ENCODE assay signal across 11 cellular contexts in the genomic region with DNA sequence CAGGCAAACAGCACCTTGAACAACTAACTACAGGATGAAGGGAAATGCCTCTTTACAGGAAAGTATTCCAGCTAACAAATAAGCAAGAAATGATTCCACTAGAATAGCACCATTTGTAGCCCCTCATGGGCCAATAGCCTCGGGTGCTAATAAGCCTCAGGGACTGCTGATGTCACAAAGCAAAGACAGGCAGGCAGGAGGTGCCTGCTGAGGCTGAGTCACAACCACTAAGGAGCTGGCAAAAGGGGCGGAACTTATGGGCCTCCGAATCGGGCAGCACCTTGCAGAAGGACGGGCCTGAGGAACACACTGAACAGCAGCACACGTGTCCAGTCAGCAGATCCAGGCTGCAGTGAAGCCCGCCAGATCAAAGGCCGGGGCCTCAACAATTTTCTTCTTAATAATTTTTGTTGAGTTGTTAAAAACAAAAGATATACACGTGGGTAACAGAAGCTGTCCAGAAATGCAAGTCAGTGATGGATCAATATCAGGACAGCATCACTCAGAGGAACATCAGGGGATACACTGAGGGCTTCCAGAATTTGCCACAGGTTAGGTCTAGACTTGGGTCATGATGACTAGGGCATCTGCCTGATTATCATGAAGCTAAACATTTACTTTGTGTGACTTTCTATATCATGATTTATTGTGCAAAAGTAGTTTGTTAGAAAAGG. TPM values are rescaled to one million over a fixed set of nuclear protein-coding genes. Genes with fewer than 3 reads are reported as not detected.
DNase-seq lines count a peak whose midpoint lies in the region; ATAC-seq, FAIRE-seq and TF ChIP-seq lines count a peak whose summit lies in the region.
"Not testable (repeated sequence)": the region's sequence is repeated elsewhere in the genome, so short reads cannot be mapped to it uniquely, and the experiment has no call there.
"Had no signal": no experiment of that assay in that cellular context is flagged by ENCODE, and none has a peak within 500 bp of the region (broad histone marks: within the 10 kb centered on the region; RNA-seq: fewer than 3 reads in every experiment).

No MANE protein-coding gene starts in this region.

- POLR2A ChIA-PET in WTC11 (lab: Charles Lee); K562 (lab: Yijun Ruan, JAX): not testable (repeated sequence)

- not testable (repeated sequence) for TF ChIP-seq CTCF in GM23338 (conservative IDR thresholded peaks at IDR 0.05; ENCODE audit: low read depth in 2 of 2); WTC11 (IDR thresholded peaks at IDR 0.05); K562 (IDR thresholded peaks at IDR 0.05 in 2 of 3, conservative IDR thresholded peaks at IDR 0.05 in 1 of 3; ENCODE audit: insufficient read depth in 2 of 3, low read depth in 1 of 3, low read length in 3 of 3); fibroblast of villous mesenchyme (IDR thresholded peaks at IDR 0.05; ENCODE audit: insufficient read depth, low read depth, low read length); neural progenitor cell (IDR thresholded peaks at IDR 0.05)

- H4K20me1 ChIP-seq in GM23338 (replicated peaks; ENCODE audit: insufficient read depth); K562 (replicated peaks; ENCODE audit: control insufficient read depth, insufficient read depth, low read length); neural progenitor cell (ENCODE audit: low read depth): not testable (repeated sequence)

- not testable (repeated sequence) for H3K9ac ChIP-seq in K562 (ENCODE audit: insufficient read depth in 1 of 2, low read depth in 2 of 2, low read length in 2 of 2); neural progenitor cell

- TF ChIP-seq EP300 in K562 (IDR thresholded peaks at IDR 0.05; ENCODE audit: low read length) = not testable (repeated sequence)

- peaks cover 56% of the 10 kb centered on the region for H3K36me3 Mint-ChIP-seq in GM23338 (ENCODE audit: low read depth)
- H3K36me3 Mint-ChIP-seq in WTC11 = peaks cover 46% of the 10 kb centered on the region
- H3K36me3 Mint-ChIP-seq in immature natural killer cell = peaks cover 10 to 25% (median 24%) of the 10 kb centered on the region in 3 donors
- peaks cover 47% of the 10 kb centered on the region for H3K36me3 Mint-ChIP-seq in neural progenitor cell

- H3K4me3 ChIP-seq in GM23338; K562; fibroblast of villous mesenchyme (ENCODE audit: low read depth, low read length); neural progenitor cell: not testable (repeated sequence)

- not testable (repeated sequence) for H3K36me3 ChIP-seq in GM23338 (ENCODE audit: insufficient read depth); neural progenitor cell
- peaks cover 28% of the 10 kb centered on the region; the same call in 2 of the 3 replicates for H3K36me3 ChIP-seq in K562 (ENCODE audit: control insufficient read depth, insufficient read depth, low read length)

- peak; percentile 57 for DNase-seq in A172 (ENCODE audit: low spot score)
- DNase-seq in GM23338 (ENCODE audit: low spot score); WTC11 (ENCODE audit: low spot score); K562 (ENCODE audit: extremely low read depth in 1 of 4, low spot score in 3 of 4); immature natural killer cell; neural progenitor cell (ENCODE audit: low spot score): not testable (repeated sequence)
- peak; percentile 30 for DNase-seq in NCI-H460 (ENCODE audit: extremely low read depth, low read depth)
- DNase-seq in fibroblast of villous mesenchyme (ENCODE audit: low read depth) = peak; percentile 12

- not testable (repeated sequence) for H3K9me3 ChIP-seq in K562 (replicated peaks; ENCODE audit: control insufficient read depth, insufficient read depth, low read depth, low read length); neural progenitor cell (ENCODE audit: low read depth)

- not testable (repeated sequence) for H3K4me2 ChIP-seq in GM23338; K562 (ENCODE audit: insufficient read depth, low read length); neural progenitor cell

- not testable (repeated sequence) for FAIRE-seq in K562 (lab: Jason Lieb, UNC)

- not testable (repeated sequence) for H3K27me3 Mint-ChIP-seq in GM23338 (ENCODE audit: insufficient read depth, low read depth, poor library complexity); WTC11 (ENCODE audit: low read depth); immature natural killer cell (ENCODE audit: low read depth in 3 of 3); neural progenitor cell (ENCODE audit: insufficient read depth, low read depth)

- not testable (repeated sequence) for H2AFZ ChIP-seq in GM23338; K562 (ENCODE audit: low read depth, low read length); neural progenitor cell (replicated peaks)

- peaks cover 30% of the 10 kb centered on the region for H3K79me2 ChIP-seq in GM23338 (replicated peaks; ENCODE audit: insufficient read depth)
- peaks cover 30% of the 10 kb centered on the region for H3K79me2 ChIP-seq in K562 (ENCODE audit: control insufficient read depth, insufficient read depth, low read length)
- H3K79me2 ChIP-seq in neural progenitor cell (ENCODE audit: low read depth) = peaks cover 30% of the 10 kb centered on the region

- in situ Hi-C loops in K562 (cut with MboI) = not testable (repeated sequence)

- not testable (repeated sequence) for BruUV-seq in K562 (replicated peaks; lab: Mats Ljungman, UMichigan)

- WGBS in K562 (ENCODE audit: insufficient coverage, low coverage, missing lambda C conversion rate) = 70% methylated on average over 5 of the region's 9 CpGs

- intact Hi-C loops in K562 (cut with micrococcal nuclease) = not testable (repeated sequence)

- not testable (repeated sequence) for TF ChIP-seq POLR2A in K562 (conservative IDR thresholded peaks at IDR 0.05)

- ATAC-seq in GM23338 (peak; percentile 45; the same call in 2 of the 3 replicates), WTC11 (peak; percentile 81), K562 (peak; percentile 40; the same call in 1 of the 3 replicates)

- H3K4me3 Mint-ChIP-seq in GM23338, WTC11, immature natural killer cell, neural progenitor cell: not testable (repeated sequence)

- H3K9me3 Mint-ChIP-seq in GM23338, immature natural killer cell: not testable (repeated sequence)
- peaks cover 20% of the 10 kb centered on the region for H3K9me3 Mint-ChIP-seq in WTC11
- peaks cover 21% of the 10 kb centered on the region for H3K9me3 Mint-ChIP-seq in neural progenitor cell

- not testable (repeated sequence) for H3K4me1 Mint-ChIP-seq in GM23338, WTC11, immature natural killer cell, neural progenitor cell

- TF ChIP-seq RAD21 in K562 (CRISPR knock-in tag; conservative IDR thresholded peaks at IDR 0.05 in 1 of 2, IDR thresholded peaks at IDR 0.05 in 1 of 2) = not testable (repeated sequence)

- not testable (repeated sequence) for H3F3A ChIP-seq in GM23338 (replicated peaks; ENCODE audit: low read depth); neural progenitor cell (ENCODE audit: low read depth)

- CTCF ChIA-PET in WTC11 (lab: Charles Lee); K562 (lab: Yijun Ruan, JAX; ENCODE audit: low intra/inter-chr PET ratio): not testable (repeated sequence)

- not testable (repeated sequence) for H3K9me1 ChIP-seq in K562 (ENCODE audit: control insufficient read depth, insufficient read depth, low read length)

- not testable (repeated sequence) for H3K27ac ChIP-seq in GM23338 (ENCODE audit: low read depth); K562 (ENCODE audit: extremely low read depth, low read depth, low read length); neural progenitor cell

- H3K27ac Mint-ChIP-seq in GM23338, WTC11: not testable (repeated sequence)
- peak overlapping the region in 5 of 6 donors; percentile 1 to 80 (median 15) for H3K27ac Mint-ChIP-seq in immature natural killer cell
- peak overlapping the region; percentile 88 for H3K27ac Mint-ChIP-seq in neural progenitor cell

- H3K4me1 ChIP-seq in GM23338 (ENCODE audit: insufficient read depth); K562 (replicated peaks in 1 of 2; ENCODE audit: control insufficient read depth in 2 of 2, insufficient read depth in 2 of 2, low read length in 2 of 2); neural progenitor cell: not testable (repeated sequence)

- not testable (repeated sequence) for H3K9me2 ChIP-seq in GM23338 (ENCODE audit: insufficient read depth)

- H3K27me3 ChIP-seq in GM23338 (ENCODE audit: insufficient read depth); K562 (ENCODE audit: control insufficient read depth in 2 of 2, insufficient read depth in 2 of 2, low read length in 2 of 2); neural progenitor cell: not testable (repeated sequence)

RNA-seq across cellular contexts. Expression of gene OCA2, which starts 52.9 kb away (rescaled TPM):
- not detected in 2 replicates for total RNA-seq in A172 (2014; rRNA removed; shearing (Covaris generic))
- total RNA-seq in GM23338 (2014; rRNA removed; shearing (Covaris generic)) = 0.39 and 0.69 TPM in 2 replicates
- polyA plus RNA-seq in GM23338 (2016; fragmentation: Nextera tagmentation; extraction: Ambion mirVana) = 0.38 and 0.40 TPM in 2 replicates
- 0.40 and 0.81 TPM in 2 replicates for total RNA-seq in NCI-H460 (2014; rRNA removed; shearing (Covaris generic))
- polyA plus RNA-seq in NCI-H460 (2014; cell fraction: nucleus; rRNA removed) = 0.10 and 0.55 TPM in 2 replicates
- 0.27 to 0.39 TPM (median 0.27 TPM) in 3 replicates for total RNA-seq in WTC11 (2021)
- total RNA-seq in K562 (2011; cell fraction: chromatin; rRNA removed; ENCODE audit: low replicate concordance) = 1.2 and 2.4 TPM in 2 replicates
- 1.5 and 1.6 TPM in 2 replicates for total RNA-seq in K562 (2011; cell fraction: nucleolus; rRNA removed)
- total RNA-seq in K562 (2011; cell fraction: nucleoplasm; rRNA removed) = 1.1 and 1.3 TPM in 2 replicates
- total RNA-seq in K562 (2014; rRNA removed) = 0.09 and 0.24 TPM in 2 replicates
- 0.06 and 0.36 TPM in 2 replicates for total RNA-seq in K562 (2014; rRNA removed; fragmentation: Illumina TruSeq; extraction: Trizol)
- total RNA-seq in K562 (2015; rRNA removed; fragmentation: Illumina TruSeq; extraction: Trizol) = 0.14 and 0.26 TPM in 2 replicates
- total RNA-seq in K562 (2021) = 0.47 and 1.5 TPM in 2 replicates
- polyA plus RNA-seq in K562 (2011; rRNA removed) = 0.59 and 0.61 TPM in 2 replicates
- 0.27 and 0.31 TPM in 2 replicates for polyA plus RNA-seq in K562 (2011; cell fraction: cytosol; rRNA removed)
- 1.2 and 1.4 TPM in 2 replicates for polyA plus RNA-seq in K562 (2011; cell fraction: nucleus; rRNA removed)
- 0.33 and 0.47 TPM in 2 replicates for polyA plus RNA-seq in K562 (2012)
- 0.19 and 0.21 TPM in 2 replicates for polyA plus RNA-seq in K562 (2014; fragmentation: Illumina TruSeq; extraction: Trizol)
- polyA plus RNA-seq in K562 (2014; fragmentation: Nextera tagmentation; extraction: Ambion mirVana) = under 1 TPM in 1 of 2 experiments, not detected in 1; 0.07 TPM
- polyA plus RNA-seq in K562 (2014; rRNA removed) = 0.13 and 0.57 TPM in 2 replicates
- 0.42 and 0.63 TPM in 2 replicates for polyA minus RNA-seq in K562 (2011; rRNA and poly(A)+ RNA removed)
- polyA minus RNA-seq in K562 (2011; cell fraction: cytosol; rRNA and poly(A)+ RNA removed) = not detected in 2 replicates
- 0.67 TPM in 2 replicates for polyA minus RNA-seq in K562 (2011; cell fraction: nucleus; rRNA and poly(A)+ RNA removed)
- under 0.01 TPM in 1 of 2 replicates, not detected in the other for total RNA-seq in fibroblast of villous mesenchyme
- polyA plus RNA-seq in immature natural killer cell = under 1 TPM in 1 of 3 donors, not detected in 2; 0.50 TPM
- 0.65 and 1.0 TPM in 2 replicates for total RNA-seq in neural progenitor cell (ENCODE audit: low replicate concordance)
- total RNA-seq: activated naive CD4-positive, alpha-beta T cell treated with anti-CD3 and anti-CD28 coated beads for 36 hours; dermis microvascular lymphatic vessel endothelial cell; PC-9 had no signal
